In genomic region chr11:111601636-111601978, GRCh38 we compare ENCODE assay signal across 8 cellular contexts. TPM values are rescaled to one million over a fixed set of nuclear protein-coding genes. Genes with fewer than 3 reads are reported as not detected.
DNase-seq lines count a peak whose midpoint lies in the region; ATAC-seq, FAIRE-seq and TF ChIP-seq lines count a peak whose summit lies in the region.

No MANE protein-coding gene starts in this region.

- H3K9me3 Mint-ChIP-seq in nephron progenitor cell = peaks cover 3% of the 10 kb centered on the region

- no peak for ATAC-seq in GM18498 (IDR thresholded peaks at IDR 0.05; ENCODE audit: unreplicated experiment)

- no peak for FAIRE-seq in RCC 7860 (lab: Jason Lieb, UNC)

- CTCF ChIA-PET in BJ (lab: Yijun Ruan, JAX) = interaction anchor here (0.6 to 4.1 kb wide), 7 partner anchors 11 to 241 kb away, joined by 3 to 41 read pairs (median 3); no protein-coding TSS in a partner anchor

- no peak overlapping the region for H3K27ac Mint-ChIP-seq in nephron progenitor cell

- H3K27me3 ChIP-seq in BJ (ENCODE audit: control insufficient read depth, insufficient read depth, low read length) (no peaks in the 10 kb centered on the region), MG63 (no peaks in the 10 kb centered on the region), duodenal mucosa (ENCODE audit: control insufficient read depth in 1 of 2, insufficient read depth in 2 of 2, low read length in 2 of 2) (no peaks in the 10 kb centered on the region)

- H3K4me3 ChIP-seq in BJ (ENCODE audit: low read depth, low read length) (peak overlapping the region; percentile 32), MG63 (peak overlapping the region; percentile 81), duodenal mucosa (ENCODE audit: low read depth in 1 of 2, low read length in 2 of 2) (peak overlapping the region; percentile 60 to 68)

- TF ChIP-seq CTCF in BJ (IDR thresholded peaks at IDR 0.05; ENCODE audit: insufficient read depth, low read depth, low read length) (no peak), nephron progenitor cell (IDR thresholded peaks at IDR 0.05) (no peak)

- H3K9ac ChIP-seq in duodenal mucosa (ENCODE audit: low read depth in 1 of 2, low read length in 2 of 2) = peak overlapping the region; percentile 53 to 59

- DNase-seq in BJ (ENCODE audit: low read depth) = no peak
- no peak for DNase-seq in MG63
- no peak for DNase-seq in nephron progenitor cell
- no peak for DNase-seq in RCC 7860 (ENCODE audit: low spot score)
- DNase-seq in COLO829 (ENCODE audit: low spot score) = no peak
- DNase-seq in NCI-H146 treated with DMSO at 0.1 percent for 48 hours (lab: John Stamatoyannopoulos, UW; ENCODE audit: unreplicated experiment) = no peak

- H3K9me3 ChIP-seq in MG63 (no peaks in the 10 kb centered on the region), duodenal mucosa (ENCODE audit: control insufficient read depth in 1 of 2, low read length in 2 of 2) (no peaks in the 10 kb centered on the region)

- POLR2A ChIA-PET in BJ (lab: Charles Lee) = no interaction called here

- peak overlapping the region; percentile 4 for H3K27ac ChIP-seq in duodenal mucosa (ENCODE audit: low read depth, low read length)

- no peaks in the 10 kb centered on the region for H3K27me3 Mint-ChIP-seq in nephron progenitor cell (ENCODE audit: low read depth, poor library complexity)

- H3K4me1 Mint-ChIP-seq in nephron progenitor cell = peaks cover 42% of the 10 kb centered on the region

- H3K4me1 ChIP-seq in duodenal mucosa (ENCODE audit: control insufficient read depth in 1 of 2, insufficient read depth in 2 of 2, low read length in 2 of 2) = peaks cover 16 to 20% of the 10 kb centered on the region in 2 donors

- H3K36me3 ChIP-seq in BJ (ENCODE audit: control insufficient read depth, insufficient read depth, low read length) = no peaks in the 10 kb centered on the region
- no peaks in the 10 kb centered on the region for H3K36me3 ChIP-seq in MG63
- no peaks in the 10 kb centered on the region for H3K36me3 ChIP-seq in duodenal mucosa (ENCODE audit: control insufficient read depth in 1 of 2, insufficient read depth in 2 of 2, low read length in 2 of 2)

- H3K4me3 Mint-ChIP-seq in nephron progenitor cell = peak overlapping the region; percentile 80

- H3K36me3 Mint-ChIP-seq in nephron progenitor cell (ENCODE audit: low read depth) = no peaks in the 10 kb centered on the region

RNA-seq across cellular contexts. Expression of gene SIK2, which starts 0.6 kb away (rescaled TPM):
- 17.6 and 24.2 TPM in 2 replicates for polyA plus RNA-seq in BJ (2011; rRNA removed)
- 19.9 and 20.6 TPM in 2 replicates for polyA minus RNA-seq in BJ (2011; rRNA and poly(A)+ RNA removed)
- 4.6 and 10.3 TPM in 2 replicates for total RNA-seq in MG63 (2014; rRNA removed; shearing (Covaris generic); ENCODE audit: low replicate concordance)
